Comparison of ENCODE assay signal across 17 cellular contexts in the genomic region with DNA sequence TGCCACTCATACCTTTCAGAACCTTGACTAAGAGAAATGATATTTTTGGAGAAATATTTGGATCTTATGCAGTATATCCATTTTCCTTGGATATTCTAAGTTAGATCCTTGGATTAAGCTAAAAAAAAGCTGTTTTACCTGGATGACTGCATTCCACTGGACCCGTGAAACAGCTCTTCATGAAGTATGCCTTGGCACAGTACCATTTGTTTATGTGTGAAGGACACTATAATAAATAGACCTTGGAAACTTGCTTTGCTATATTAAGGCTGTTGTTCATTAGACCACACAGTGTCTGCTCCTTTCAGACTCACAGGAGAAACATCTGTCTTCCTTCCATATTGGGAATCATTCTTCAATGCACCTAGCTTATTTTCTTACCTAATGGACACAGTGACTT.
DNase-seq lines count a peak whose midpoint lies in the region; ATAC-seq and TF ChIP-seq lines count a peak whose summit lies in the region.
"Had no signal": no experiment of that assay in that cellular context is flagged by ENCODE, and none has a peak within 500 bp of the region (broad histone marks: within the 10 kb centered on the region; RNA-seq: fewer than 3 reads in every experiment).

No MANE protein-coding gene starts in this region.

- H3K27ac Mint-ChIP-seq in mesothelial cell of epicardium: peak overlapping the region; percentile 26
- H3K27ac Mint-ChIP-seq: CD14-positive monocyte; CD4-positive, alpha-beta T cell; CD8-positive, alpha-beta memory T cell; GM23338; H9 had no signal

- H3K9me3 Mint-ChIP-seq in mesothelial cell of epicardium: no peaks in the 10 kb centered on the region
- H3K9me3 Mint-ChIP-seq: CD4-positive, alpha-beta T cell had no signal

- TF ChIP-seq CTCF in mesothelial cell of epicardium (IDR thresholded peaks at IDR 0.05; ENCODE audit: unreplicated experiment): no peak

- H3K36me3 Mint-ChIP-seq in mesothelial cell of epicardium: peaks cover 8% of the 10 kb centered on the region
- H3K36me3 Mint-ChIP-seq: CD14-positive monocyte; CD8-positive, alpha-beta memory T cell had no signal

- no peaks in the 10 kb centered on the region for H3K27me3 Mint-ChIP-seq in mesothelial cell of epicardium (ENCODE audit: low read depth)

- H3K4me3 Mint-ChIP-seq in mesothelial cell of epicardium: no peak overlapping the region
- H3K4me3 Mint-ChIP-seq: CD14-positive monocyte; CD4-positive, alpha-beta T cell; CD8-positive, alpha-beta memory T cell; GM23338; H9 had no signal

- intact Hi-C loops in left cardiac atrium (cut with DNase I): no loop called here

- ATAC-seq in left cardiac atrium: no peak
- no peak for ATAC-seq in GM21528 (IDR thresholded peaks at IDR 0.05; ENCODE audit: low FRiP score, unreplicated experiment)
- ATAC-seq: GM23338, HCT116 had no signal

- H3K4me1 Mint-ChIP-seq in mesothelial cell of epicardium: peaks cover 32% of the 10 kb centered on the region
- H3K4me1 Mint-ChIP-seq: CD14-positive monocyte; CD8-positive, alpha-beta memory T cell; GM23338 had no signal

- peak; percentile 0 for DNase-seq in DMS79 (lab: John Stamatoyannopoulos, UW)
- DNase-seq in DMS79 treated with DMSO at 0.1 percent for 48 hours (lab: John Stamatoyannopoulos, UW): no peak
- DNase-seq in iPS-NIHi11 (ENCODE audit: low spot score): peak; percentile 7
- no peak for DNase-seq in mesothelial cell of epicardium (ENCODE audit: low spot score in 2 of 2, unreplicated experiment in 2 of 2)
- no peak for DNase-seq in left cardiac atrium
- no peak for DNase-seq in hippocampal formation (lab: John Stamatoyannopoulos, UW)
- DNase-seq in HuH-7 (ENCODE audit: low spot score): no peak
- DNase-seq: BE2C; CD4-positive, alpha-beta T cell; CD8-positive, alpha-beta memory T cell; DMS 273 treated with DMSO at 0.1 percent for 48 hours; DND-41; H9 had no signal

Comparison
In these comparisons a context has a peak if more than half of its experiments do, and no peak if none do; other contexts are left out.
1. DNase-seq: peak in DMS79 (single experiment) and iPS-NIHi11 (single experiment); none in DMS79 treated with DMSO at 0.1 percent for 48 hours (single experiment), mesothelial cell of epicardium (0 of 2), left cardiac atrium (single experiment), hippocampal formation (0 of 2) and HuH-7 (single experiment).